Comparison of ENCODE assay signal across 9 cellular contexts in the genomic region with DNA sequence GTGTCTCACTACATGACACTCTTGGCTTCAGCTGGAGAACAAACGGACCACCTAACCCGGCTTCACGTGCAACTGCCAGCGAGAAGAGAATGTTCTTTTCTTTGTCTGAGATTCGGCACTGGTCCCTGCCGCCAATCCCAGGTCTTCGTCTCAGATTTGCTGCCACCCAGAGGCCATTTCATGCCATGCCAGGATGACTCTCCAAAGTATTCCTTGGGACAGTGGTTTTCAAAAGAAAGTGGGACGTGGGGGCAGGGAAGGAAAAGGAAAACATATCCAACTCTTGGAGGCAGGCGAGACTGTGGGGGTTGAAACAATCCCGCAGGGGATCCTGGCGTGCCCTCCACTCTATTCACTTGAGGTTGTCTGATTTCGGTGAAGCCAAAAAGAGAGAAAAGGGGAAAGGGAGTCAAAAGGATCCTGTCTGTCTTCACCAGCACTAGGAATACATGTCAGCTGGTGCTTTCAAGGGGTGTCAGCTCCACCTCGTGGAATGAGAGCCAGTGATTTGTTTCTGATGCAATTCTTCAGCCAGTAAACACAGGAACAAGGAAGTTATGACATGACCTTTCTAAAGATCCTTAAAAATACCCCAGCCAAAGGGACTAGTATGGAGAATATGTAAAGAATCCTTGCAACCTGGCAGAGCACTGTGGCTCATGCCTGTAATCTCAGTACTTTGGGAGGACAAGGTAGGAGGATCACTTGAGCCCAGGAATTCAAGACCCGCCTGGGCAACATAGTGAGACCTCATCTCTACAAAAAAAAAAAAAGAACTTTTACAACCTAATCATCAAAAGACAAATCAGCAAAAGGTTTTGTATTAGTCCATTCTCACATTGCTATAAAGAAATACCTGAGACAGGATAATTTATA. TPM values are rescaled to one million over a fixed set of nuclear protein-coding genes. Genes with fewer than 3 reads are reported as not detected.
DNase-seq lines count a peak whose midpoint lies in the region; ATAC-seq lines count a peak whose summit lies in the region.
"Had no signal": no experiment of that assay in that cellular context is flagged by ENCODE, and none has a peak within 500 bp of the region (broad histone marks: within the 10 kb centered on the region; RNA-seq: fewer than 3 reads in every experiment).

No MANE protein-coding gene starts in this region.

- no peaks in the 10 kb centered on the region for H3K36me3 Mint-ChIP-seq in activated naive CD8-positive, alpha-beta T cell treated with anti-CD3 and anti-CD28 coated beads, Interleukin-2, amount 10 ng/mL, durations not matched to agents 7 days and 5 days
- H3K36me3 Mint-ChIP-seq in stimulated activated memory B cell treated with anti-CD40 and anti-IgM and Interleukin-4, amounts not matched to agents 10 μg/mL and 1 μg/mL and 100 μg/mL, for 72 hours = no peaks in the 10 kb centered on the region

- peak; percentile 44 for DNase-seq in COLO668 (lab: John Stamatoyannopoulos, UW; ENCODE audit: unreplicated experiment)
- peak; percentile 37 for DNase-seq in GM19238 (ENCODE audit: insufficient read length, low spot score)
- peak; percentile 35 for DNase-seq in NCI-H82 treated with DMSO at 0.1 percent for 48 hours (lab: John Stamatoyannopoulos, UW; ENCODE audit: unreplicated experiment)
- DNase-seq in activated naive CD8-positive, alpha-beta T cell treated with anti-CD3 and anti-CD28 coated beads, Interleukin-2, amount 10 ng/mL, durations not matched to agents 7 days and 5 days = no peak
- peak; percentile 80 for DNase-seq in left cardiac atrium
- DNase-seq in putamen (ENCODE audit: low spot score) = peak; percentile 33
- DNase-seq: activated B cell treated with CpG ODN at 0.5 μM for 24 hours had no signal

- H3K9me3 Mint-ChIP-seq in activated naive CD8-positive, alpha-beta T cell treated with anti-CD3 and anti-CD28 coated beads, Interleukin-2, amount 10 ng/mL, durations not matched to agents 7 days and 5 days = peaks cover 8% of the 10 kb centered on the region
- H3K9me3 Mint-ChIP-seq in stimulated activated memory B cell treated with anti-CD40 and anti-IgM and Interleukin-4, amounts not matched to agents 10 μg/mL and 1 μg/mL and 100 μg/mL, for 72 hours = peaks cover 7% of the 10 kb centered on the region

- no peak overlapping the region for H3K27ac Mint-ChIP-seq in activated naive CD8-positive, alpha-beta T cell treated with anti-CD3 and anti-CD28 coated beads, Interleukin-2, amount 10 ng/mL, durations not matched to agents 7 days and 5 days
- H3K27ac Mint-ChIP-seq in stimulated activated memory B cell treated with anti-CD40 and anti-IgM and Interleukin-4, amounts not matched to agents 10 μg/mL and 1 μg/mL and 100 μg/mL, for 72 hours = no peak overlapping the region
- H3K27ac Mint-ChIP-seq: activated B cell treated with CpG ODN at 0.5 μM for 24 hours had no signal

- POLR2A ChIA-PET in activated naive CD8-positive, alpha-beta T cell treated with anti-CD3 and anti-CD28 coated beads, Interleukin-2, amount 10 ng/mL, durations not matched to agents 7 days and 5 days (lab: Charles Lee) = no interaction called here

- H3K27me3 Mint-ChIP-seq in activated naive CD8-positive, alpha-beta T cell treated with anti-CD3 and anti-CD28 coated beads, Interleukin-2, amount 10 ng/mL, durations not matched to agents 7 days and 5 days = peaks cover 31% of the 10 kb centered on the region
- H3K27me3 Mint-ChIP-seq in stimulated activated memory B cell treated with anti-CD40 and anti-IgM and Interleukin-4, amounts not matched to agents 10 μg/mL and 1 μg/mL and 100 μg/mL, for 72 hours = peaks cover 29% of the 10 kb centered on the region

- intact Hi-C loops in left cardiac atrium (cut with DNase I) = no loop called here

- H3K4me1 Mint-ChIP-seq in activated naive CD8-positive, alpha-beta T cell treated with anti-CD3 and anti-CD28 coated beads, Interleukin-2, amount 10 ng/mL, durations not matched to agents 7 days and 5 days = peaks cover 7% of the 10 kb centered on the region
- H3K4me1 Mint-ChIP-seq in stimulated activated memory B cell treated with anti-CD40 and anti-IgM and Interleukin-4, amounts not matched to agents 10 μg/mL and 1 μg/mL and 100 μg/mL, for 72 hours = peaks cover 6% of the 10 kb centered on the region

- peak; percentile 64 for ATAC-seq in HG03571 (IDR thresholded peaks at IDR 0.05; ENCODE audit: unreplicated experiment)
- peak; percentile 36 for ATAC-seq in activated naive CD8-positive, alpha-beta T cell treated with anti-CD3 and anti-CD28 coated beads, Interleukin-2, amount 10 ng/mL, durations not matched to agents 7 days and 5 days (ENCODE audit: low read depth)
- ATAC-seq in left cardiac atrium = peak; percentile 73 to 78
- no peak for ATAC-seq in stimulated activated memory B cell treated with anti-CD40 and anti-IgM and Interleukin-4, amounts not matched to agents 10 μg/mL and 1 μg/mL and 100 μg/mL, for 72 hours

- no peak overlapping the region for H3K4me3 Mint-ChIP-seq in activated naive CD8-positive, alpha-beta T cell treated with anti-CD3 and anti-CD28 coated beads, Interleukin-2, amount 10 ng/mL, durations not matched to agents 7 days and 5 days
- H3K4me3 Mint-ChIP-seq in stimulated activated memory B cell treated with anti-CD40 and anti-IgM and Interleukin-4, amounts not matched to agents 10 μg/mL and 1 μg/mL and 100 μg/mL, for 72 hours = no peak overlapping the region
- H3K4me3 Mint-ChIP-seq: activated B cell treated with CpG ODN at 0.5 μM for 24 hours had no signal

RNA-seq across cellular contexts. Expression of a gene that starts 41.0 kb away (rescaled TPM):
- total RNA-seq in activated naive CD8-positive, alpha-beta T cell treated with anti-CD3 and anti-CD28 coated beads, Interleukin-2, amount 10 ng/mL, durations not matched to agents 7 days and 5 days = not detected
- total RNA-seq in left cardiac atrium = 10 to 100 TPM; 20.2 to 21.6 TPM
- total RNA-seq: activated B cell treated with CpG ODN at 0.5 μM for 24 hours had no signal

RNA-seq across cellular contexts. Expression of a gene that starts 46.7 kb away (rescaled TPM):
- 10 to 100 TPM; 15.7 to 18.0 TPM for total RNA-seq in activated naive CD8-positive, alpha-beta T cell treated with anti-CD3 and anti-CD28 coated beads, Interleukin-2, amount 10 ng/mL, durations not matched to agents 7 days and 5 days
- 10 to 100 TPM; 73.6 to 82.6 TPM for total RNA-seq in left cardiac atrium

RNA-seq across cellular contexts. Expression of a gene that starts 57.6 kb away (rescaled TPM):
- 100 to 1,000 TPM; 127 to 130 TPM for total RNA-seq in activated naive CD8-positive, alpha-beta T cell treated with anti-CD3 and anti-CD28 coated beads, Interleukin-2, amount 10 ng/mL, durations not matched to agents 7 days and 5 days
- total RNA-seq in left cardiac atrium = 10 to 100 TPM; 34.7 to 45.5 TPM

Comparison
In these comparisons a context has a peak if more than half of its experiments do, and no peak if none do; other contexts are left out.
1. RNA of a gene that starts 41.0 kb away (total RNA-seq): 20.2 to 21.6 TPM in left cardiac atrium; not detected in activated naive CD8-positive, alpha-beta T cell treated with anti-CD3 and anti-CD28 coated beads, Interleukin-2, amount 10 ng/mL, durations not matched to agents 7 days and 5 days; every median in the first group is over 10 times any median in the second.